ENCODE assay signal across 22 cellular contexts in the genomic region with DNA sequence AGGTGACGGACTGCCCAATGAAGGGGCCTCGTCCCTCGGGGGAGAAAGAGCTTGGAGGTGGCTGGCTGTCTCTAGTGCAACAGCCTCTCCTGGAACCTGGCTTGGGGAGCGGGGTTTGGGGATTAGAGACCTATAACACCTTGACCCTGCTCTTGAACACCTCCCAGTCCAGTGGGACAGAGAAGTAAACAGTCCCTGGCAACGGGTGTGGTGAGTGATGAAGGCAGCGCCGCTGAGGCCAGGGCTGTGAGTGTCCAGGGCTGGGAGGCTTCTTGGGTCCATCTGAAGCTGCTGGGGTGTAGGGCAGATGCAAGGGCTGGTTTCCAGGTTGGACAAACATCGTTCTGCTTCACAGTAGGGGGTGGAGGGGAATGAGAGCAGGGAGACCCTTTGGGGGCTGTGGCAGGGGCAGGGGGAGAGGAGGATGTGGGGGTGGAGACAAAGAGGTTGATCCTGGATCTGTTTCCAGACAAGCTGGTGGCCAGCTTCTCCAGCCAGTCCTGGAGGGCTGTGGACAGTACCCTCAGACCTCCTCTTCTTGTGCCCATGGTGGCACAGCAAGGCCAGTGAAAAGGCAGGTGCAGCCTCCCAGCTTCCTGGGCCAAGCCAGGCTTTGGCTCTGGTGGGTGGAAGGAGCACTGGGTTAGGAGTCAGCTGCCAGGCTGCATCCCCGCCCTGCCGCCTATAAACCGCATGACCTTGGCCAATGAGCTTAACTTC. TPM values are rescaled to one million over a fixed set of nuclear protein-coding genes. Genes with fewer than 3 reads are reported as not detected.
"Had no signal": no experiment of that assay in that cellular context is flagged by ENCODE, and none has a peak within 500 bp of the region (broad histone marks: within the 10 kb centered on the region; RNA-seq: fewer than 3 reads in every experiment).

No MANE protein-coding gene starts in this region.

- H3K4me3 ChIP-seq: K562, SJSA1, SK-N-MC had no signal

- H3K36me3 ChIP-seq: SJSA1 had no signal

- H3K9me3 ChIP-seq: SJSA1 had no signal

- H3K27ac ChIP-seq: HL-60, KMS-11, SJSA1, SK-N-MC had no signal

- H3K9ac ChIP-seq: KMS-11 had no signal

- DNase-seq: Kasumi-1, MM.1S, NCI-H1092 treated with DMSO at 0.1 percent for 48 hours, NCI-H1436, NCI-H187, NCI-H2029, NCI-H2081 treated with DMSO at 0.1 percent for 48 hours, NCI-H2171, NCI-H226, NCI-H446, NCI-H510A, NCI-H524 treated with DMSO at 0.1 percent for 48 hours, NCI-H69, NCI-H774, Right ventricle myocardium superior, RPMI8226, SIG-M5 had no signal

- H3K4me2 ChIP-seq: KMS-11 had no signal

RNA-seq across cellular contexts. Expression of gene NSG1, which starts 3.8 kb away (rescaled TPM):
- total RNA-seq: K562, SJSA1 had no signal
- polyA plus RNA-seq: K562 had no signal
